ENCODE assay signal across 23 cellular contexts in the genomic region with DNA sequence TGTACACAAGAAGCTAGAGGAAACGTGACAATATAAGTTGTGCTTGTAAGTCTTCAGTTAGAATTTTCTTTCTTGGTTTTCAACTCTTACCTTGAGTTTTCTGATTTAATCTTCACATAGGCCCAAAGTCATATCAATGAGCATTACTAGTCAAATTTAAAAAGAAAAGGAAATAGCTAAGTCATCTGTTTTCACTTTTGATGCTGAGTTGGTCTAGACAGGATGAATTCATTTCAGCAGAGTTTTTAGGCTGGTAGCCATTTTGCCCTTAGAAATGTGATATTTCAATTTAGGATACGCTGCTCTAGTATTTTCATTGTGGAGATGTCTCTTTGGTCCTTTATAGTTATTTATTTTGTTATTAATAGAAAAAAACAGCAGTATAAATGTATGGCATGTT. TPM values are rescaled to one million over a fixed set of nuclear protein-coding genes. Genes with fewer than 3 reads are reported as not detected.
DNase-seq lines count a peak whose midpoint lies in the region; ATAC-seq, FAIRE-seq and TF ChIP-seq lines count a peak whose summit lies in the region.
"Had no signal": no experiment of that assay in that cellular context is flagged by ENCODE, and none has a peak within 500 bp of the region (broad histone marks: within the 10 kb centered on the region; RNA-seq: fewer than 3 reads in every experiment).

No MANE protein-coding gene starts in this region.

- no peak for ATAC-seq in A549
- ATAC-seq in GM21526 (IDR thresholded peaks at IDR 0.05; ENCODE audit: low FRiP score, unreplicated experiment): no peak
- ATAC-seq in GM21529 (IDR thresholded peaks at IDR 0.05; ENCODE audit: unreplicated experiment): no peak
- ATAC-seq: CD8-positive, alpha-beta T cell had no signal

- H3K4me3 ChIP-seq in A549 (no peak overlapping the region), SK-N-MC (no peak overlapping the region; the same call in 1 of the 2 replicates), fibroblast of mammary gland (ENCODE audit: control insufficient read depth, low read depth, low read length) (no peak overlapping the region)
- H3K4me3 ChIP-seq: BLaER1 treated with 17β-estradiol and CSF1 and Interleukin-3, amounts not matched to agents 10 nM and 100 nM; MG63; SJCRH30 had no signal

- no peak for TF ChIP-seq EP300 in A549 (IDR thresholded peaks at IDR 0.05)

- no peaks in the 10 kb centered on the region for H3K36me3 Mint-ChIP-seq in type B pancreatic cell
- H3K36me3 Mint-ChIP-seq: CD8-positive, alpha-beta T cell had no signal

- H3K9me3 Mint-ChIP-seq in type B pancreatic cell: no peaks in the 10 kb centered on the region
- H3K9me3 Mint-ChIP-seq: CD8-positive, alpha-beta T cell had no signal

- no peak overlapping the region for H3K27ac ChIP-seq in A549
- peak overlapping the region; percentile 55; the same call in 1 of the 2 replicates for H3K27ac ChIP-seq in SK-N-MC
- H3K27ac ChIP-seq: BLaER1 treated with 17β-estradiol and CSF1 and Interleukin-3, amounts not matched to agents 10 nM and 100 nM; SJCRH30 had no signal

- no peaks in the 10 kb centered on the region for H3K4me1 ChIP-seq in A549
- H3K4me1 ChIP-seq: SJCRH30 had no signal

- DNase-seq in A549 (ENCODE audit: low read depth in 1 of 2, low spot score in 1 of 2): no peak
- peak; percentile 30 for DNase-seq in GM03348 (ENCODE audit: low spot score)
- peak; percentile 5 for DNase-seq in SK-N-MC (ENCODE audit: low read depth, low spot score)
- DNase-seq in fibroblast of mammary gland (ENCODE audit: low read depth): peak; percentile 11
- no peak for DNase-seq in RKO (ENCODE audit: low spot score)
- DNase-seq in type B pancreatic cell (ENCODE audit: extremely low spot score, unreplicated experiment): no peak
- DNase-seq: 8988T; CD8-positive, alpha-beta T cell; MG63; NCI-H1048; NCI-H1417 treated with DMSO at 0.1 percent for 48 hours; NCI-H187; NCI-H226; NCI-H510A treated with DMSO at 0.1 percent for 48 hours; NCI-H774; NK-92 treated with Interleukin-12 subunit alpha and Interleukin-12 subunit beta, amount 100 ng/mL, for 24 hours; SJCRH30 had no signal

- no peak for TF ChIP-seq RAD21 in A549 (conservative IDR thresholded peaks at IDR 0.05 in 1 of 2, IDR thresholded peaks at IDR 0.05 in 1 of 2)

- no peak overlapping the region for H3K4me3 Mint-ChIP-seq in type B pancreatic cell
- H3K4me3 Mint-ChIP-seq: CD8-positive, alpha-beta T cell; T-helper 1 cell treated with Interleukin-12 subunit alpha and Interleukin-12 subunit beta and Interleukin-4 antibody, amounts not matched to agents 30 μg/mL and 1 μg/mL, for 36 hours had no signal

- POLR2A ChIA-PET in A549 (lab: Yijun Ruan, JAX): no interaction called here

- H3K9ac ChIP-seq in SK-N-MC (ENCODE audit: insufficient read length): no peak overlapping the region
- H3K9ac ChIP-seq: BLaER1 treated with 17β-estradiol and CSF1 and Interleukin-3, amounts not matched to agents 10 nM and 100 nM had no signal

- no peaks in the 10 kb centered on the region for H3K9me3 ChIP-seq in A549
- H3K9me3 ChIP-seq in SK-N-MC (ENCODE audit: low read depth, low read length): no peaks in the 10 kb centered on the region
- H3K9me3 ChIP-seq: MG63, SJCRH30 had no signal

- no peaks in the 10 kb centered on the region for H3K36me3 ChIP-seq in SK-N-MC (ENCODE audit: insufficient read depth, low read length)
- H3K36me3 ChIP-seq: BLaER1 treated with 17β-estradiol and CSF1 and Interleukin-3, amounts not matched to agents 10 nM and 100 nM; MG63; SJCRH30 had no signal

- no peak for TF ChIP-seq POLR2A in A549 (IDR thresholded peaks at IDR 0.05; ENCODE audit: low read length)

- H3K4me1 Mint-ChIP-seq in type B pancreatic cell (ENCODE audit: unreplicated experiment): peaks cover 5% of the 10 kb centered on the region

- CTCF ChIA-PET in A549 (lab: Yijun Ruan, JAX): interaction anchor here (1.3 kb wide), 1 partner anchor 13 kb away, joined by 4 read pairs; no protein-coding TSS in a partner anchor

- no peak for TF ChIP-seq CTCF in A549 (IDR thresholded peaks at IDR 0.05)
- no peak for TF ChIP-seq CTCF in fibroblast of mammary gland (conservative IDR thresholded peaks at IDR 0.05; ENCODE audit: control insufficient read depth, insufficient read depth, low read depth, low read length)
- no peak for TF ChIP-seq CTCF in type B pancreatic cell (conservative IDR thresholded peaks at IDR 0.05)

- no peak overlapping the region for H3K4me2 ChIP-seq in A549
- H3K4me2 ChIP-seq: BLaER1 treated with 17β-estradiol and CSF1 and Interleukin-3, amounts not matched to agents 10 nM and 100 nM had no signal

- H3K27me3 Mint-ChIP-seq in type B pancreatic cell: peaks cover 2% of the 10 kb centered on the region

- H3K27ac Mint-ChIP-seq in type B pancreatic cell: no peak overlapping the region
- H3K27ac Mint-ChIP-seq: CD8-positive, alpha-beta T cell; T-helper 1 cell treated with Interleukin-12 subunit alpha and Interleukin-12 subunit beta and Interleukin-4 antibody, amounts not matched to agents 30 μg/mL and 1 μg/mL, for 36 hours had no signal

- WGBS in A549 (ENCODE audit: missing lambda C conversion rate): 72% methylated on average over 2 of the region's 2 CpGs

- FAIRE-seq in A549 (lab: Jason Lieb, UNC): no peak
- FAIRE-seq: GM18507, H54 had no signal

TF ChIP-seq in A549, 52 proteins besides CTCF, POLR2A, EP300 and RAD21:
- TF ChIP-seq MAFK (IDR thresholded peaks at IDR 0.05; ENCODE audit: partially characterized antibody) (peak; percentile 18), TP53 (CRISPR knock-in tag; IDR thresholded peaks at IDR 0.05) (no peak), HOXB13 (CRISPR knock-in tag; IDR thresholded peaks at IDR 0.05; ENCODE audit: low read depth) (no peak)
- TF ChIP-seq, protein P1, sequence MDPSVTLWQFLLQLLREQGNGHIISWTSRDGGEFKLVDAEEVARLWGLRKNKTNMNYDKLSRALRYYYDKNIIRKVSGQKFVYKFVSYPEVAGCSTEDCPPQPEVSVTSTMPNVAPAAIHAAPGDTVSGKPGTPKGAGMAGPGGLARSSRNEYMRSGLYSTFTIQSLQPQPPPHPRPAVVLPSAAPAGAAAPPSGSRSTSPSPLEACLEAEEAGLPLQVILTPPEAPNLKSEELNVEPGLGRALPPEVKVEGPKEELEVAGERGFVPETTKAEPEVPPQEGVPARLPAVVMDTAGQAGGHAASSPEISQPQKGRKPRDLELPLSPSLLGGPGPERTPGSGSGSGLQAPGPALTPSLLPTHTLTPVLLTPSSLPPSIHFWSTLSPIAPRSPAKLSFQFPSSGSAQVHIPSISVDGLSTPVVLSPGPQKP (IDR thresholded peaks at IDR 0.05; ENCODE audit: low read depth, low read length): no peak

RNA-seq across cellular contexts. Expression of gene KRAS, which starts 44.6 kb away (rescaled TPM):
- polyA plus RNA-seq in A549 (2011; rRNA removed) (29.2 and 38.4 TPM in 2 replicates), A549 (2017; fragmentation: RNase III; extraction: RNeasy Plus Mini Kit Qiagen cat#74134 plus additional on column Dnase treatment) (16.4 to 17.4 TPM (median 16.5 TPM) in 3 replicates)
- 7.3 and 8.8 TPM in 2 replicates for polyA plus RNA-seq in A549 (2012; cell fraction: cytosol; rRNA removed)
- polyA plus RNA-seq in A549 (2012; cell fraction: nucleus; rRNA removed): 3.2 and 6.5 TPM in 2 replicates
- 11.8 and 13.9 TPM in 2 replicates for polyA minus RNA-seq in A549 (2011; rRNA and poly(A)+ RNA removed)
- total RNA-seq in type B pancreatic cell (ENCODE audit: low replicate concordance): 37.4 and 93.3 TPM in 2 replicates

Comparison
In these comparisons a context has a peak if more than half of its experiments do, and no peak if none do; other contexts are left out.
1. DNase-seq: peak in GM03348 (single experiment), SK-N-MC (single experiment) and fibroblast of mammary gland (single experiment); none in A549 (0 of 2), RKO (single experiment) and type B pancreatic cell (single experiment).